9 cellular contexts compared by ENCODE assay signal in the genomic region with DNA sequence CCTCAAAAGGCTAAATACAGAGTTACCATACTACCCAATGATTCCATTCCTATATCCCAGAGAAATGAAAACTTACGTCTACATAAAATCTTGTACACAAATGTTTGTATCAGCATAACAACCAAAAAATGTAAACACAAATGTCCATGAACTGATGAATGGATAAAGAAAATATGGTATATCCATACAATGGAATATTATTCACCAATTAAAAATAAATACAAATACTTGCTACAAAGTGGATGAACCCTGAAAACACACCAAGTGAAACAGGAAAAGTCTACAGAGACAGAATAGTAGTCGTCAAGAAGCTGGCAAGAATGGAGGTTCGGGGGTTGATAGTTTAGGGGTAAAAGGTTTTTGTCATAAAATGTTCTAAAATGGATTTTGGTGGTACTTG.
"Had no signal": no experiment of that assay in that cellular context is flagged by ENCODE, and none has a peak within 500 bp of the region (broad histone marks: within the 10 kb centered on the region; RNA-seq: fewer than 3 reads in every experiment).

No MANE protein-coding gene starts in this region.

- H3K4me3 ChIP-seq: GM23248, HAP-1 had no signal

- H3K36me3 ChIP-seq: HAP-1 had no signal

- H3K9me3 ChIP-seq: HAP-1 had no signal

- H3K4me3 Mint-ChIP-seq: IgD-negative memory B cell had no signal

- FAIRE-seq: HepG2 had no signal

- DNase-seq: GM23248, H7, Kasumi-1, KG1 had no signal

- ATAC-seq: HCT116, HepG2 had no signal

- H3K27ac ChIP-seq: GM23248, HL-60 had no signal

- H3K9me3 Mint-ChIP-seq: IgD-negative memory B cell had no signal

- H2AFZ ChIP-seq: GM23248 had no signal

- H3K9ac ChIP-seq: GM23248 had no signal

- H3K4me1 ChIP-seq: HAP-1 had no signal

- H3K27ac Mint-ChIP-seq: IgD-negative memory B cell had no signal

- H3K27me3 Mint-ChIP-seq: IgD-negative memory B cell had no signal
